Comparison of ENCODE assay signal across 14 cellular contexts in the genomic region with DNA sequence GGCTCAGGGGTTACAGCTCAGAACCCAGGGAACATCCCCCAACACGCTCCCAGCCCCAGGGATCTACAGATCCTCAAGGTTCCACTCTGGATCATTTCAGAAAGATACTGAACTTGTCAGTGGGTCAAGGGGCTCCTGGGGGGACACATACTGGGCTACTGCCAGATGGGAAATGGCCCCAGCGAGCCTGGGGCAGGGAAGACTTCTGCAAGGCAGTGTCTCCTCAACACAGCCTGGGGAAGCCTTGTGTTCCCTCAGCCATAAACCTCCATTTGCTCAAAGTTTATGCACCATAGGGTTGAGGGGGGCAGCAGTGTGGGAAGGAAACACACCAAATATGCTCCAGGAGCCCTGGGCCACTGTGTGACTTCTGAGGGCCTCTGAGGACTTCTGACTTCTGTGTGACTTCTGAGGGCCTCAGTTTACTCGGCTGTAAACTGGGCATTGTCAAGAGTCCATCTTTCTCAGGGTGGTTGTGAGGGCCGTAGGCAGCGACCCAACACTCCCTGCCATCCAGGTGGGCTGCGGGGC. TPM values are rescaled to one million over a fixed set of nuclear protein-coding genes. Genes with fewer than 3 reads are reported as not detected.
DNase-seq lines count a peak whose midpoint lies in the region; ATAC-seq, FAIRE-seq and TF ChIP-seq lines count a peak whose summit lies in the region.
"Had no signal": no experiment of that assay in that cellular context is flagged by ENCODE, and none has a peak within 500 bp of the region (broad histone marks: within the 10 kb centered on the region; RNA-seq: fewer than 3 reads in every experiment).

No MANE protein-coding gene starts in this region.

- no peak overlapping the region for H2BK5ac ChIP-seq in H9 (ENCODE audit: insufficient read length, low read length)

- no TSS peak for BruUV-seq in K562 (replicated peaks; lab: Mats Ljungman, UMichigan)

- H2AK5ac ChIP-seq in H9 (ENCODE audit: insufficient read length, low read length): no peak overlapping the region

- no peak overlapping the region for H3K4ac ChIP-seq in H9 (ENCODE audit: low read depth, low read length)

- H3T11ph ChIP-seq in H9 (ENCODE audit: low read length): no peak overlapping the region

- intact Hi-C loops in CD4-positive, alpha-beta T cell (cut with DNase I, micrococcal nuclease): loop anchor here in 1 of 2 experiments (2.0 to 10.0 kb wide), 5 partner anchors 20 to 470 kb away; a partner anchor contains a TSS
- intact Hi-C loops in K562 (cut with micrococcal nuclease): no loop called here

- in situ Hi-C loops in K562 (cut with MboI): no loop called here

- H3K23me2 ChIP-seq in H9 (ENCODE audit: insufficient read length, low read depth, low read length, poor library complexity, severe bottlenecking): no peaks in the 10 kb centered on the region

- H3K4me2 ChIP-seq in K562 (ENCODE audit: insufficient read depth, low read length): no peak overlapping the region
- H3K4me2 ChIP-seq in H9 (ENCODE audit: insufficient read depth, insufficient read length, low read length): no peak overlapping the region

- H4K20me1 ChIP-seq in K562 (replicated peaks; ENCODE audit: control insufficient read depth, insufficient read depth, low read length): no peaks in the 10 kb centered on the region
- peaks cover 2% of the 10 kb centered on the region for H4K20me1 ChIP-seq in H9 (ENCODE audit: control insufficient read depth, insufficient read depth, insufficient read length)

- peak overlapping the region; percentile 98 for H3K27ac ChIP-seq in CD4-positive, alpha-beta T cell (ENCODE audit: low read depth, low read length)
- H3K27ac ChIP-seq in HL-60 (replicated peaks) (peak overlapping the region; percentile 53), K562 (ENCODE audit: extremely low read depth, low read depth, low read length) (no peak overlapping the region), H9 (ENCODE audit: insufficient read length, low read depth, low read length) (no peak overlapping the region)

- H3K79me2 ChIP-seq in K562 (ENCODE audit: control insufficient read depth, insufficient read depth, low read length): no peaks in the 10 kb centered on the region
- no peaks in the 10 kb centered on the region for H3K79me2 ChIP-seq in H9 (ENCODE audit: insufficient read depth, low read length)

- no peaks in the 10 kb centered on the region for H3K9me3 ChIP-seq in CD4-positive, alpha-beta T cell (ENCODE audit: control insufficient read depth, low read length)
- H3K9me3 ChIP-seq in K562 (replicated peaks; ENCODE audit: control insufficient read depth, insufficient read depth, low read depth, low read length) (no peaks in the 10 kb centered on the region), H9 (ENCODE audit: control insufficient read depth, low read depth, low read length) (no peaks in the 10 kb centered on the region)
- H3K9me3 ChIP-seq: body of pancreas had no signal

- H2BK120ac ChIP-seq in H9 (ENCODE audit: low read depth, low read length, poor library complexity, severe bottlenecking): no peak overlapping the region

- no peak overlapping the region for H4K91ac ChIP-seq in H9 (ENCODE audit: insufficient read length, low read depth, low read length)

- H3K9ac ChIP-seq in K562 (ENCODE audit: insufficient read depth in 1 of 2, low read depth in 2 of 2, low read length in 2 of 2): peak overlapping the region in 1 of 2 experiments; percentile 79; a peak in 2 of 4 replicates
- no peak overlapping the region for H3K9ac ChIP-seq in H9 (ENCODE audit: extremely low read depth, insufficient read length, low read length)

- no peak for TF ChIP-seq EP300 in K562 (IDR thresholded peaks at IDR 0.05; ENCODE audit: low read length)

- TF ChIP-seq CTCF in CD4-positive, alpha-beta T cell (IDR thresholded peaks at IDR 0.05): no peak
- TF ChIP-seq CTCF in HL-60 (IDR thresholded peaks at IDR 0.05; ENCODE audit: insufficient read depth, low read length) (no peak), K562 (IDR thresholded peaks at IDR 0.05 in 2 of 3, conservative IDR thresholded peaks at IDR 0.05 in 1 of 3; ENCODE audit: insufficient read depth in 2 of 3, low read depth in 1 of 3, low read length in 3 of 3) (no peak), nephron progenitor cell (IDR thresholded peaks at IDR 0.05) (no peak), H9 (conservative IDR thresholded peaks at IDR 0.05) (no peak)

- H3K36me3 ChIP-seq in K562 (ENCODE audit: control insufficient read depth, insufficient read depth, low read length): no peaks in the 10 kb centered on the region

- H3K36me3 Mint-ChIP-seq in CD4-positive, alpha-beta T cell (ENCODE audit: low read depth): peaks cover 30% of the 10 kb centered on the region
- H3K36me3 Mint-ChIP-seq in nephron progenitor cell (ENCODE audit: low read depth) (peaks cover 4% of the 10 kb centered on the region), H9 (ENCODE audit: insufficient read depth in 1 of 3, low read depth in 3 of 3) (no peaks in the 10 kb centered on the region)
- H3K36me3 Mint-ChIP-seq: mesothelial cell of epicardium, type B pancreatic cell had no signal

- no peaks in the 10 kb centered on the region for H3K9me1 ChIP-seq in K562 (ENCODE audit: control insufficient read depth, insufficient read depth, low read length)

- no peak overlapping the region for H2BK15ac ChIP-seq in H9 (ENCODE audit: low read depth, low read length)

- peak; percentile 29 for FAIRE-seq in K562 (lab: Jason Lieb, UNC)
- FAIRE-seq: frontal cortex, H54 had no signal

- no peak overlapping the region for H3K56ac ChIP-seq in H9 (ENCODE audit: insufficient read length, low read depth, low read length)

- H3K23ac ChIP-seq in H9 (ENCODE audit: insufficient read length, low read depth, low read length): no peak overlapping the region

- no peak overlapping the region for H2BK12ac ChIP-seq in H9 (ENCODE audit: insufficient read length, low read depth, low read length)

- no peak overlapping the region for H4K8ac ChIP-seq in H9 (replicated peaks; ENCODE audit: insufficient read length, low read depth, low read length)

- H3K27ac Mint-ChIP-seq in CD4-positive, alpha-beta T cell: peak overlapping the region; percentile 98
- H3K27ac Mint-ChIP-seq in nephron progenitor cell: peak overlapping the region; percentile 68
- H3K27ac Mint-ChIP-seq in H9: no peak overlapping the region
- H3K27ac Mint-ChIP-seq: mesothelial cell of epicardium, type B pancreatic cell had no signal

- no peak overlapping the region for H3K4me3 ChIP-seq in HL-60 (replicated peaks; ENCODE audit: insufficient read depth, low read length)
- H3K4me3 ChIP-seq in K562: no peak overlapping the region
- H3K4me3 ChIP-seq: body of pancreas had no signal

- POLR2A ChIA-PET in CD4-positive, alpha-beta T cell (lab: Charles Lee): interaction anchor here (1.2 to 2.7 kb wide), 6 partner anchors 11 to 173 kb away, joined by 3 to 30 read pairs (median 4); a partner anchor contains a TSS
- POLR2A ChIA-PET in K562 (lab: Yijun Ruan, JAX): interaction anchor here (0.6 to 1.5 kb wide), 7 partner anchors 11 to 418 kb away, joined by 3 to 5 read pairs (median 3); no protein-coding TSS in a partner anchor

- peak overlapping the region; percentile 95 for H3K4me3 Mint-ChIP-seq in CD4-positive, alpha-beta T cell
- H3K4me3 Mint-ChIP-seq in nephron progenitor cell: no peak overlapping the region
- no peak overlapping the region for H3K4me3 Mint-ChIP-seq in H9
- H3K4me3 Mint-ChIP-seq: mesothelial cell of epicardium, type B pancreatic cell had no signal

- H3K27me3 Mint-ChIP-seq in CD4-positive, alpha-beta T cell: no peaks in the 10 kb centered on the region
- H3K27me3 Mint-ChIP-seq in nephron progenitor cell (ENCODE audit: low read depth, poor library complexity) (no peaks in the 10 kb centered on the region), H9 (ENCODE audit: low read depth) (peaks cover 1% of the 10 kb centered on the region)

- H3K4me1 ChIP-seq in K562 (replicated peaks in 1 of 2; ENCODE audit: control insufficient read depth in 2 of 2, insufficient read depth in 2 of 2, low read length in 2 of 2) (peaks cover 56 to 82% of the 10 kb centered on the region in 2 experiments), H9 (ENCODE audit: insufficient read depth, low read length) (peaks cover 6% of the 10 kb centered on the region; the same call in 1 of the 2 replicates)

- DNase-seq in CD4-positive, alpha-beta T cell: no peak
- DNase-seq in HL-60 (ENCODE audit: low read depth in 1 of 2, low spot score in 1 of 2): no peak
- no peak for DNase-seq in K562 (ENCODE audit: extremely low read depth in 1 of 4, low spot score in 3 of 4)
- no peak for DNase-seq in nephron progenitor cell
- no peak for DNase-seq in DMS79 (lab: John Stamatoyannopoulos, UW)
- no peak for DNase-seq in H9
- DNase-seq: Calu3 had no signal

- no peaks in the 10 kb centered on the region for H3K79me1 ChIP-seq in H9 (ENCODE audit: insufficient read depth, low read depth, low read length, poor library complexity, severe bottlenecking)

- H3K4me1 Mint-ChIP-seq in CD4-positive, alpha-beta T cell (ENCODE audit: low read depth): peaks cover 77% of the 10 kb centered on the region
- H3K4me1 Mint-ChIP-seq in nephron progenitor cell (peaks cover 90% of the 10 kb centered on the region), H9 (peaks cover 36 to 54% of the 10 kb centered on the region in 2 experiments)

- H2BK20ac ChIP-seq in H9 (ENCODE audit: low read depth, low read length, poor library complexity, severe bottlenecking): no peak overlapping the region

- no peak overlapping the region for H3K18ac ChIP-seq in H9 (ENCODE audit: insufficient read length, low read depth, low read length)

- TF ChIP-seq POLR2A in K562 (conservative IDR thresholded peaks at IDR 0.05): no peak

- CTCF ChIA-PET in CD4-positive, alpha-beta T cell (lab: Charles Lee): interaction anchor here (8.2 kb wide), 1 partner anchor 20 kb away, joined by 59 read pairs; no protein-coding TSS in a partner anchor
- CTCF ChIA-PET in K562 (lab: Yijun Ruan, JAX; ENCODE audit: low intra/inter-chr PET ratio): no interaction called here

- H3K14ac ChIP-seq in H9 (ENCODE audit: insufficient read depth, low read length): no peak overlapping the region; the same call in 1 of the 2 replicates

- no peak for ATAC-seq in CD4-positive, alpha-beta T cell (ENCODE audit: poor library complexity)
- ATAC-seq in K562 (no peak), GM21737 (IDR thresholded peaks at IDR 0.05; ENCODE audit: unreplicated experiment) (no peak), HG02642 (IDR thresholded peaks at IDR 0.05; ENCODE audit: poor library complexity, unreplicated experiment) (no peak)
- ATAC-seq: body of pancreas had no signal

- H3K27me3 ChIP-seq in CD4-positive, alpha-beta T cell (ENCODE audit: control insufficient read depth, insufficient read depth, low read length): no peaks in the 10 kb centered on the region
- H3K27me3 ChIP-seq in HL-60 (ENCODE audit: insufficient read depth, poor library complexity, severe bottlenecking) (no peaks in the 10 kb centered on the region), K562 (ENCODE audit: control insufficient read depth in 2 of 2, insufficient read depth in 2 of 2, low read length in 2 of 2) (no peaks in the 10 kb centered on the region; a peak in 1 of 5 replicates), H9 (ENCODE audit: insufficient read depth, low read length) (no peaks in the 10 kb centered on the region)
- H3K27me3 ChIP-seq: body of pancreas had no signal

- no peak overlapping the region for H2AFZ ChIP-seq in K562 (ENCODE audit: low read depth, low read length)
- H2AFZ ChIP-seq in H9 (ENCODE audit: low read length): no peak overlapping the region

- H4K5ac ChIP-seq in H9 (ENCODE audit: insufficient read length, low read depth, low read length): no peak overlapping the region

- 70% methylated on average over 6 of the region's 6 CpGs for WGBS in K562 (ENCODE audit: insufficient coverage, low coverage, missing lambda C conversion rate)
- WGBS in H9 (ENCODE audit: extremely low coverage, insufficient read length, low lambda C conversion rate): no CpG with 5 or more reads among the region's 6 CpGs

- no peak for TF ChIP-seq RAD21 in K562 (CRISPR knock-in tag; conservative IDR thresholded peaks at IDR 0.05 in 1 of 2, IDR thresholded peaks at IDR 0.05 in 1 of 2)

- H3K9me3 Mint-ChIP-seq in CD4-positive, alpha-beta T cell: no peaks in the 10 kb centered on the region
- no peaks in the 10 kb centered on the region for H3K9me3 Mint-ChIP-seq in nephron progenitor cell
- no peaks in the 10 kb centered on the region for H3K9me3 Mint-ChIP-seq in H9
- H3K9me3 Mint-ChIP-seq: mesothelial cell of epicardium, type B pancreatic cell had no signal

RNA-seq across cellular contexts. Expression of a gene that starts 58.4 kb away (rescaled TPM):
- 100 to 1,000 TPM; 102 to 108 TPM for total RNA-seq in CD4-positive, alpha-beta T cell
- total RNA-seq in K562 (2011; cell fraction: chromatin; rRNA removed; ENCODE audit: low replicate concordance): 36.0 and 90.4 TPM in 2 replicates
- 51.7 and 55.4 TPM in 2 replicates for total RNA-seq in K562 (2011; cell fraction: nucleolus; rRNA removed)
- 35.6 and 39.8 TPM in 2 replicates for total RNA-seq in K562 (2011; cell fraction: nucleoplasm; rRNA removed)
- total RNA-seq in K562 (2014; rRNA removed): 13.3 and 18.0 TPM in 2 replicates
- 3.8 and 4.8 TPM in 2 replicates for total RNA-seq in K562 (2014; rRNA removed; fragmentation: Illumina TruSeq; extraction: Trizol)
- total RNA-seq in K562 (2015; rRNA removed; fragmentation: Illumina TruSeq; extraction: Trizol): 5.2 and 6.4 TPM in 2 replicates
- total RNA-seq in K562 (2021): 37.1 and 39.0 TPM in 2 replicates
- 6.8 and 8.4 TPM in 2 replicates for polyA plus RNA-seq in K562 (2011; rRNA removed)
- 5.8 and 6.7 TPM in 2 replicates for polyA plus RNA-seq in K562 (2011; cell fraction: cytosol; rRNA removed)
- 29.7 and 45.3 TPM in 2 replicates for polyA plus RNA-seq in K562 (2011; cell fraction: nucleus; rRNA removed)
- polyA plus RNA-seq in K562 (2012): 15.4 and 16.4 TPM in 2 replicates
- 16.9 and 19.0 TPM in 2 replicates for polyA plus RNA-seq in K562 (2014; fragmentation: Illumina TruSeq; extraction: Trizol)
- polyA plus RNA-seq in K562 (2014; fragmentation: Nextera tagmentation; extraction: Ambion mirVana): under 1 TPM; 0.56 to 0.79 TPM
- polyA plus RNA-seq in K562 (2014; rRNA removed): 14.2 and 15.1 TPM in 2 replicates
- 8.4 and 9.3 TPM in 2 replicates for polyA minus RNA-seq in K562 (2011; rRNA and poly(A)+ RNA removed)
- polyA minus RNA-seq in K562 (2011; cell fraction: cytosol; rRNA and poly(A)+ RNA removed): 17.1 and 22.1 TPM in 2 replicates
- 46.3 and 58.3 TPM in 2 replicates for polyA minus RNA-seq in K562 (2011; cell fraction: nucleus; rRNA and poly(A)+ RNA removed)
- total RNA-seq in H9 (2021): 17.8 and 19.1 TPM in 2 replicates

Comparison
In these comparisons a context has a peak if more than half of its experiments do, and no peak if none do; other contexts are left out.
1. H3K27ac ChIP-seq: peak in CD4-positive, alpha-beta T cell (single experiment) and HL-60 (single experiment); none in K562 (single experiment) and H9 (single experiment).
2. H3K27ac Mint-ChIP-seq: peak in CD4-positive, alpha-beta T cell (single experiment) and nephron progenitor cell (single experiment); none in H9 (0 of 3).